In genomic region chr17:83193336-83194188, GRCh38 we compare ENCODE assay signal across 10 cellular contexts.
A peak's percentile ranks its signal among the peaks of the same experiment; 100 is the strongest.
DNase-seq lines count a peak whose midpoint lies in the region; ATAC-seq and TF ChIP-seq lines count a peak whose summit lies in the region.
"Had no signal": no experiment of that assay in that cellular context is flagged by ENCODE, and none has a peak within 500 bp of the region (broad histone marks: within the 10 kb centered on the region; RNA-seq: fewer than 3 reads in every experiment).

No MANE protein-coding gene starts in this region.

- peaks cover 75% of the 10 kb centered on the region for H3K4me1 Mint-ChIP-seq in chondrocyte (ENCODE audit: low read depth)

- H3K4me1 ChIP-seq in BLaER1 = peaks cover 52% of the 10 kb centered on the region
- peaks cover 61% of the 10 kb centered on the region for H3K4me1 ChIP-seq in osteoblast (ENCODE audit: insufficient read depth, low read length)

- no peaks in the 10 kb centered on the region for H3K27me3 Mint-ChIP-seq in chondrocyte (ENCODE audit: low read depth)

- 0 out of 2 replicates have a peak overlapping the region, but pooled peaks have one; percentile 56 for H3K27ac ChIP-seq in BLaER1
- peak overlapping the region; percentile 83 for H3K27ac ChIP-seq in osteoblast (ENCODE audit: low read depth, low read length)

- H4K20me1 ChIP-seq in BLaER1 (no peaks in the 10 kb centered on the region), osteoblast (ENCODE audit: insufficient read depth, low read length) (no peaks in the 10 kb centered on the region)

- H3K27ac Mint-ChIP-seq in chondrocyte (ENCODE audit: unreplicated experiment) = peak overlapping the region; percentile 53

- no peaks in the 10 kb centered on the region for H3K36me3 Mint-ChIP-seq in chondrocyte (ENCODE audit: low read depth)

- no peak overlapping the region for H3K4me3 Mint-ChIP-seq in chondrocyte (ENCODE audit: unreplicated experiment)

- H3K4me3 ChIP-seq in BLaER1 (no peak overlapping the region), osteoblast (ENCODE audit: insufficient read depth, low read length) (no peak overlapping the region)

- no peak for ATAC-seq in SK-N-SH treated with all-trans-retinoic acid at 6 μM for 48 hours

- H3K36me3 ChIP-seq in BLaER1 (no peaks in the 10 kb centered on the region), osteoblast (ENCODE audit: insufficient read depth, low read length) (no peaks in the 10 kb centered on the region)

- no peaks in the 10 kb centered on the region for H3K27me3 ChIP-seq in BLaER1
- H3K27me3 ChIP-seq in osteoblast (ENCODE audit: insufficient read depth, low read length) = no peaks in the 10 kb centered on the region

- H3K4me2 ChIP-seq in BLaER1 (peak overlapping the region; percentile 82), osteoblast (ENCODE audit: insufficient read depth, low read length) (no peak overlapping the region)

- peaks cover 10% of the 10 kb centered on the region for H3K9me3 ChIP-seq in BLaER1
- no peaks in the 10 kb centered on the region for H3K9me3 ChIP-seq in osteoblast (ENCODE audit: low read depth, low read length)

- TF ChIP-seq CTCF in chondrocyte (IDR thresholded peaks at IDR 0.05) (no peak), osteoblast (IDR thresholded peaks at IDR 0.05; ENCODE audit: extremely low read depth, low read depth, low read length) (no peak)

- DNase-seq in LoVo (ENCODE audit: low spot score) = peak; percentile 50
- DNase-seq in chondrocyte (ENCODE audit: low spot score) = peak; percentile 52
- DNase-seq in osteoblast (ENCODE audit: insufficient read length, low spot score, missing footprints) = peak; percentile 91
- no peak for DNase-seq in EL
- DNase-seq in NCI-H128 (lab: John Stamatoyannopoulos, UW; ENCODE audit: unreplicated experiment) = no peak
- no peak for DNase-seq in NCI-H774 (lab: John Stamatoyannopoulos, UW)
- DNase-seq: effector CD4-positive, alpha-beta T cell; GDM1 had no signal

- H3K9me3 Mint-ChIP-seq in chondrocyte (ENCODE audit: low read depth) = no peaks in the 10 kb centered on the region

- no peaks in the 10 kb centered on the region for H3K79me2 ChIP-seq in osteoblast (ENCODE audit: insufficient read depth, low read length)

- no peak overlapping the region for H3K9ac ChIP-seq in BLaER1

- peak overlapping the region; percentile 3 for H2AFZ ChIP-seq in osteoblast (ENCODE audit: low read length)

TF ChIP-seq in SK-N-SH treated with all-trans-retinoic acid at 6 μM for 48 hours, 23 proteins besides CTCF, POLR2A, EP300 and RAD21:
- no peak for TF ChIP-seq ZNF565 (CRISPR knock-in tag; conservative IDR thresholded peaks at IDR 0.05; ENCODE audit: low read depth)
- no peak for TF ChIP-seq BACH2 (CRISPR knock-in tag; IDR thresholded peaks at IDR 0.05; ENCODE audit: borderline replicate concordance)
- no peak for TF ChIP-seq ARNTL (CRISPR knock-in tag; IDR thresholded peaks at IDR 0.05; ENCODE audit: borderline replicate concordance, low read depth)
- TF ChIP-seq GLIS3 (CRISPR knock-in tag; IDR thresholded peaks at IDR 0.05) = no peak
- TF ChIP-seq CSDC2 (CRISPR knock-in tag; IDR thresholded peaks at IDR 0.05) = no peak
- no peak for TF ChIP-seq ZC3H10 (CRISPR knock-in tag; IDR thresholded peaks at IDR 0.05)
- TF ChIP-seq ZNF70 (CRISPR knock-in tag; IDR thresholded peaks at IDR 0.05) = no peak
- no peak for TF ChIP-seq TSHZ2 (CRISPR knock-in tag; IDR thresholded peaks at IDR 0.05)
- TF ChIP-seq CREB5 (CRISPR knock-in tag; IDR thresholded peaks at IDR 0.05; ENCODE audit: low read depth) = no peak
- TF ChIP-seq ZFP3 (CRISPR knock-in tag; IDR thresholded peaks at IDR 0.05) = no peak
- no peak for TF ChIP-seq TCF4 (CRISPR knock-in tag; IDR thresholded peaks at IDR 0.05; ENCODE audit: borderline replicate concordance)
- TF ChIP-seq CSRNP3 (CRISPR knock-in tag; IDR thresholded peaks at IDR 0.05) = no peak
- TF ChIP-seq ESRRG (CRISPR knock-in tag; IDR thresholded peaks at IDR 0.05) = no peak
- TF ChIP-seq ZNF8 (CRISPR knock-in tag; IDR thresholded peaks at IDR 0.05) = no peak
- no peak for TF ChIP-seq PATZ1 (CRISPR knock-in tag; IDR thresholded peaks at IDR 0.05; ENCODE audit: borderline replicate concordance)

Comparison
In these comparisons a context has a peak if more than half of its experiments do, and no peak if none do; other contexts are left out.
1. DNase-seq: peak in LoVo (single experiment), chondrocyte (single experiment) and osteoblast (single experiment); none in EL (single experiment), NCI-H128 (single experiment) and NCI-H774 (single experiment).